ENCODE assay signal across 19 cellular contexts in the genomic region with DNA sequence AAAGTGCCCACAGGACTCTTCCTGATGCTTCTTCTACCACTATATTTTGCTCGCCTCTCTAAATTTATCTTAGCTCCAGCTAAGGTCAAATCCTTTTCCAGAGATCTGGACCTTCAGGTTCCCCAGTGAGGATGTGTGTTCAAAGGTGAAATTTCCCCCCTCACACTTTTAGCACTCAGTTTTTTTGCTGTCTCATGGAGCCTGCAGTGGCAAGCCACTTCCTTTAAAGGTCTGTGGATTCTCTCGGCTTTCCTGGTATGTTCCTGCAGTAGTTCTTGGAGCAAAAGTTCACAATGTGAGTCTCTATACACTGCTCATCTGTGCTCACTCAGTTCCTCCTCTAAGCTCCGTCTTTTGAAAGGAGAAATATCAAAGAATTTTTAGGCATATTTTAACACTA.
DNase-seq lines count a peak whose midpoint lies in the region; ATAC-seq and TF ChIP-seq lines count a peak whose summit lies in the region.
"Had no signal": no experiment of that assay in that cellular context is flagged by ENCODE, and none has a peak within 500 bp of the region (broad histone marks: within the 10 kb centered on the region; RNA-seq: fewer than 3 reads in every experiment).

No MANE protein-coding gene starts in this region.

- CTCF ChIA-PET in A673 (lab: Charles Lee): no interaction called here
- CTCF ChIA-PET in activated CD4-positive, alpha-beta T cell treated with anti-CD3 and anti-CD28 coated beads for 36 hours (lab: Charles Lee): no interaction called here

- no peak for ATAC-seq in HG02884 (IDR thresholded peaks at IDR 0.05; ENCODE audit: unreplicated experiment)
- no peak for ATAC-seq in activated CD4-positive, alpha-beta T cell treated with anti-CD3 and anti-CD28 coated beads for 36 hours
- ATAC-seq: GM23338; naive thymus-derived CD8-positive, alpha-beta T cell; psoas muscle; stimulated activated effector memory CD8-positive, alpha-beta T cell treated with anti-CD3 and anti-CD28 coated beads, Interleukin-12 subunit alpha, Interleukin-12 subunit beta, amount 100 ng/mL, for 72 hours had no signal

- H3K9ac ChIP-seq in endodermal cell (ENCODE audit: extremely low read depth, low read length, poor library complexity, severe bottlenecking): no peak overlapping the region

- H3K27me3 Mint-ChIP-seq in endodermal cell (ENCODE audit: insufficient read depth): no peaks in the 10 kb centered on the region
- H3K27me3 Mint-ChIP-seq in neural crest cell (ENCODE audit: low read depth): no peaks in the 10 kb centered on the region
- H3K27me3 Mint-ChIP-seq in activated CD4-positive, alpha-beta T cell treated with anti-CD3 and anti-CD28 coated beads for 36 hours: no peaks in the 10 kb centered on the region
- H3K27me3 Mint-ChIP-seq: naive thymus-derived CD8-positive, alpha-beta T cell had no signal

- TF ChIP-seq CTCF in A673 (conservative IDR thresholded peaks at IDR 0.05; ENCODE audit: low read depth, low read length) (no peak), endodermal cell (conservative IDR thresholded peaks at IDR 0.05) (no peak), neural crest cell (conservative IDR thresholded peaks at IDR 0.05) (no peak)

- H3K4me1 ChIP-seq in A673 (ENCODE audit: insufficient read depth, low read length, poor library complexity, severe bottlenecking) (peaks cover 16% of the 10 kb centered on the region), endodermal cell (ENCODE audit: control insufficient read depth, insufficient read depth, low read length) (no peaks in the 10 kb centered on the region)
- H3K4me1 ChIP-seq: adrenal gland, left ventricle myocardium inferior, psoas muscle had no signal

- intact Hi-C loops in A673 (cut with micrococcal nuclease; ENCODE audit: unreplicated experiment): no loop called here
- intact Hi-C loops in activated CD4-positive, alpha-beta T cell treated with anti-CD3 and anti-CD28 coated beads for 36 hours (cut with DNase I, micrococcal nuclease): no loop called here

- H3K36me3 Mint-ChIP-seq in endodermal cell (ENCODE audit: low read depth): peaks cover 11% of the 10 kb centered on the region
- peaks cover 6% of the 10 kb centered on the region for H3K36me3 Mint-ChIP-seq in neural crest cell (ENCODE audit: low read depth)
- no peaks in the 10 kb centered on the region for H3K36me3 Mint-ChIP-seq in activated CD4-positive, alpha-beta T cell treated with anti-CD3 and anti-CD28 coated beads for 36 hours (ENCODE audit: low read depth)
- H3K36me3 Mint-ChIP-seq: CD14-positive monocyte; naive thymus-derived CD8-positive, alpha-beta T cell; stimulated activated effector memory CD8-positive, alpha-beta T cell treated with anti-CD3 and anti-CD28 coated beads, Interleukin-12 subunit alpha, Interleukin-12 subunit beta, amount 100 ng/mL, for 72 hours had no signal

- BruUV-seq in A673 (replicated peaks; lab: Mats Ljungman, UMichigan): TSS peak; percentile 92

- H3K4me1 Mint-ChIP-seq in endodermal cell (peaks cover 26% of the 10 kb centered on the region), neural crest cell (peaks cover 11% of the 10 kb centered on the region)
- H3K4me1 Mint-ChIP-seq in activated CD4-positive, alpha-beta T cell treated with anti-CD3 and anti-CD28 coated beads for 36 hours: no peaks in the 10 kb centered on the region
- H3K4me1 Mint-ChIP-seq: CD14-positive monocyte; naive thymus-derived CD8-positive, alpha-beta T cell; stimulated activated effector memory CD8-positive, alpha-beta T cell treated with anti-CD3 and anti-CD28 coated beads, Interleukin-12 subunit alpha, Interleukin-12 subunit beta, amount 100 ng/mL, for 72 hours had no signal

- H3K36me3 ChIP-seq in A673 (ENCODE audit: insufficient read depth, low read length, poor library complexity, severe bottlenecking) (no peaks in the 10 kb centered on the region), endodermal cell (ENCODE audit: control insufficient read depth, insufficient read depth, low read length) (no peaks in the 10 kb centered on the region)
- H3K36me3 ChIP-seq: adrenal gland, left ventricle myocardium inferior, WERI-Rb-1 had no signal

- 44 to 50% methylated on average over 2 of the region's 3 CpGs for WGBS in endodermal cell (ENCODE audit: insufficient coverage in 1 of 2, insufficient read length in 1 of 2), 2 experiments

- H3K27ac Mint-ChIP-seq in endodermal cell (peak overlapping the region; percentile 73), neural crest cell (ENCODE audit: unreplicated experiment) (peak overlapping the region; percentile 2)
- no peak overlapping the region for H3K27ac Mint-ChIP-seq in activated CD4-positive, alpha-beta T cell treated with anti-CD3 and anti-CD28 coated beads for 36 hours
- H3K27ac Mint-ChIP-seq: activated T-helper 1 cell treated with anti-CD3 and anti-CD28 coated beads, Interleukin-12 subunit alpha, Interleukin-12 subunit beta, Interleukin-2, Interleukin-4 antibody, amounts not matched to agents 30 ng/mL and 10 ng/mL and 1 ng/mL, durations not matched to agents 14 hours and 24 hours and 36 hours; CD14-positive monocyte; GM23338; naive thymus-derived CD8-positive, alpha-beta T cell; stimulated activated effector memory CD8-positive, alpha-beta T cell treated with anti-CD3 and anti-CD28 coated beads, Interleukin-12 subunit alpha, Interleukin-12 subunit beta, amount 100 ng/mL, for 72 hours had no signal

- H3K4me3 ChIP-seq in A673 (ENCODE audit: low read depth, low read length, poor library complexity, severe bottlenecking) (no peak overlapping the region), endodermal cell (ENCODE audit: low read length) (no peak overlapping the region)
- H3K4me3 ChIP-seq: adrenal gland, GM23338, left ventricle myocardium inferior, psoas muscle had no signal

- H3K4me3 Mint-ChIP-seq in endodermal cell (peak overlapping the region; percentile 24), neural crest cell (no peak overlapping the region)
- H3K4me3 Mint-ChIP-seq in activated CD4-positive, alpha-beta T cell treated with anti-CD3 and anti-CD28 coated beads for 36 hours: no peak overlapping the region
- H3K4me3 Mint-ChIP-seq: activated T-helper 1 cell treated with anti-CD3 and anti-CD28 coated beads, Interleukin-12 subunit alpha, Interleukin-12 subunit beta, Interleukin-2, Interleukin-4 antibody, amounts not matched to agents 30 ng/mL and 10 ng/mL and 1 ng/mL, durations not matched to agents 14 hours and 24 hours and 36 hours; CD14-positive monocyte; GM23338; naive thymus-derived CD8-positive, alpha-beta T cell; stimulated activated effector memory CD8-positive, alpha-beta T cell treated with anti-CD3 and anti-CD28 coated beads, Interleukin-12 subunit alpha, Interleukin-12 subunit beta, amount 100 ng/mL, for 72 hours had no signal

- H3K9me3 Mint-ChIP-seq in endodermal cell: peaks cover 32% of the 10 kb centered on the region
- peaks cover 15% of the 10 kb centered on the region for H3K9me3 Mint-ChIP-seq in neural crest cell
- H3K9me3 Mint-ChIP-seq in activated CD4-positive, alpha-beta T cell treated with anti-CD3 and anti-CD28 coated beads for 36 hours (ENCODE audit: low read depth): peaks cover 17% of the 10 kb centered on the region

- POLR2A ChIA-PET in A673 (lab: Charles Lee; ENCODE audit: low non-redundant PET): no interaction called here
- POLR2A ChIA-PET in activated CD4-positive, alpha-beta T cell treated with anti-CD3 and anti-CD28 coated beads for 36 hours (lab: Charles Lee): no interaction called here

- H3K27me3 ChIP-seq in A673 (replicated peaks; ENCODE audit: insufficient read depth, low read depth, low read length, poor library complexity) (no peaks in the 10 kb centered on the region), endodermal cell (ENCODE audit: control insufficient read depth, insufficient read depth, low read length, poor library complexity, severe bottlenecking) (no peaks in the 10 kb centered on the region)
- H3K27me3 ChIP-seq: adrenal gland had no signal

- DNase-seq in A673 (ENCODE audit: low spot score) (peak; percentile 70), OCI-M1 (lab: John Stamatoyannopoulos, UW) (peak; percentile 92), endodermal cell (no peak), neural crest cell (ENCODE audit: low read depth, low spot score) (no peak), NCI-H2107 (lab: John Stamatoyannopoulos, UW) (no peak)
- no peak for DNase-seq in activated T-cell treated with anti-CD3 and anti-CD28 coated beads, Interleukin-2, amount 50 U/mL, for 48 hours
- DNase-seq in activated CD4-positive, alpha-beta T cell treated with anti-CD3 and anti-CD28 coated beads for 36 hours: no peak
- DNase-seq: activated CD8-positive, alpha-beta memory T cell treated with anti-CD3 and anti-CD28 coated beads for 24 hours; adrenal gland; left ventricle myocardium inferior; naive thymus-derived CD8-positive, alpha-beta T cell; psoas muscle; WERI-Rb-1 had no signal

- H3K27ac ChIP-seq in A673 (ENCODE audit: low read depth, low read length, poor library complexity, severe bottlenecking) (peak overlapping the region; percentile 88), endodermal cell (ENCODE audit: low read depth, low read length) (no peak overlapping the region)
- H3K27ac ChIP-seq: adrenal gland, left ventricle myocardium inferior, psoas muscle, RWPE1, WERI-Rb-1 had no signal

- H3K9me3 ChIP-seq in A673 (ENCODE audit: low read depth, low read length, poor library complexity, severe bottlenecking): peaks cover 16% of the 10 kb centered on the region
- peaks cover 23% of the 10 kb centered on the region for H3K9me3 ChIP-seq in endodermal cell (ENCODE audit: control insufficient read depth, low read length)
- H3K9me3 ChIP-seq: adrenal gland, psoas muscle had no signal

Comparison
In these comparisons a context has a peak if more than half of its experiments do, and no peak if none do; other contexts are left out.
1. DNase-seq: peak in A673 (single experiment) and OCI-M1 (single experiment); none in endodermal cell (single experiment), neural crest cell (single experiment), activated T-cell treated with anti-CD3 and anti-CD28 coated beads, Interleukin-2, amount 50 U/mL, for 48 hours (0 of 2), NCI-H2107 (single experiment) and activated CD4-positive, alpha-beta T cell treated with anti-CD3 and anti-CD28 coated beads for 36 hours (single experiment).